9 cellular contexts compared by ENCODE assay signal in genomic region chr12:117408161-117408791, GRCh38. TPM values are rescaled to one million over a fixed set of nuclear protein-coding genes. Genes with fewer than 3 reads are reported as not detected.
DNase-seq lines count a peak whose midpoint lies in the region; ATAC-seq and TF ChIP-seq lines count a peak whose summit lies in the region.
"Had no signal": no experiment of that assay in that cellular context is flagged by ENCODE, and none has a peak within 500 bp of the region (broad histone marks: within the 10 kb centered on the region; RNA-seq: fewer than 3 reads in every experiment).

No MANE protein-coding gene starts in this region.

- H4K20me1 ChIP-seq in smooth muscle cell (ENCODE audit: low read depth), result no peaks in the 10 kb centered on the region

- no peak overlapping the region for H3K4me2 ChIP-seq in smooth muscle cell

- no peaks in the 10 kb centered on the region for H3K4me1 ChIP-seq in smooth muscle cell (ENCODE audit: low read depth)

- H3K4me3 ChIP-seq in smooth muscle cell, result no peak overlapping the region

- no peak overlapping the region for H3K9ac ChIP-seq in smooth muscle cell (ENCODE audit: low read depth)

- peak overlapping the region; percentile 82 for H2AFZ ChIP-seq in smooth muscle cell (ENCODE audit: low read depth)

- H3K36me3 ChIP-seq in smooth muscle cell (ENCODE audit: low read depth), result no peaks in the 10 kb centered on the region

- TF ChIP-seq CTCF in smooth muscle cell (IDR thresholded peaks at IDR 0.05; ENCODE audit: borderline replicate concordance, insufficient read depth, poor library complexity, severe bottlenecking), result no peak

- no peaks in the 10 kb centered on the region for H3F3A ChIP-seq in smooth muscle cell (ENCODE audit: low read depth)

- no peaks in the 10 kb centered on the region for H3K79me2 ChIP-seq in smooth muscle cell (ENCODE audit: low read depth)

- H3K9me3 ChIP-seq in smooth muscle cell (replicated peaks; ENCODE audit: low read depth), result no peaks in the 10 kb centered on the region

- DNase-seq in HT1080 (ENCODE audit: low read depth) (peak; percentile 4), SW480 (ENCODE audit: low spot score) (peak; percentile 29), iPS DF 19.7 (ENCODE audit: low read depth, low spot score) (peak; percentile 15), smooth muscle cell (lab: John Stamatoyannopoulos, UW; ENCODE audit: unreplicated experiment) (no peak), RKO (ENCODE audit: low spot score) (no peak)
- DNase-seq: activated CD4-positive, alpha-beta memory T cell treated with anti-CD3 and anti-CD28 coated beads, Interleukin-2, amount 10 ng/mL, durations not matched to agents 7 days and 5 days; NCI-H2171 had no signal

- no peaks in the 10 kb centered on the region for H3K27me3 ChIP-seq in smooth muscle cell (ENCODE audit: low read depth)

- ATAC-seq in GM19467 (IDR thresholded peaks at IDR 0.05; ENCODE audit: unreplicated experiment) (no peak), GM19463 (IDR thresholded peaks at IDR 0.05; ENCODE audit: unreplicated experiment) (no peak)

- no peak overlapping the region for H3K27ac ChIP-seq in smooth muscle cell (ENCODE audit: low read depth)

- 66% methylated on average over 11 of the region's 11 CpGs for WGBS in smooth muscle cell (ENCODE audit: low lambda C conversion rate)

RNA-seq across cellular contexts. Expression of gene NOS1, which starts 46.9 kb away (rescaled TPM):
- total RNA-seq in HT1080 (2014; rRNA removed; shearing (Covaris generic)), result 0.02 and 0.03 TPM in 2 replicates
- polyA plus RNA-seq in HT1080 (2015; cell fraction: cytosol; rRNA removed), result 0.02 TPM in 1 of 2 replicates, not detected in the other
- not detected in 2 replicates for polyA plus RNA-seq in HT1080 (2015; cell fraction: nucleus; rRNA removed)
- 0.09 TPM in 1 of 2 replicates, not detected in the other for total RNA-seq in smooth muscle cell
- polyA plus RNA-seq in smooth muscle cell, result not detected in 2 replicates
- total RNA-seq: activated CD4-positive, alpha-beta memory T cell treated with anti-CD3 and anti-CD28 coated beads, Interleukin-2, amount 10 ng/mL, durations not matched to agents 7 days and 5 days had no signal

Comparison
In these comparisons a context has a peak if more than half of its experiments do, and no peak if none do; other contexts are left out.
1. DNase-seq: peak in HT1080 (single experiment), SW480 (single experiment) and iPS DF 19.7 (single experiment); none in smooth muscle cell (single experiment) and RKO (single experiment).